In genomic region chr1:47437518-47438320, GRCh38 we compare ENCODE assay signal across 1 cellular context.
A peak's percentile ranks its signal among the peaks of the same experiment; 100 is the strongest.
TF ChIP-seq lines count a peak whose summit lies in the region.

Gene FOXD2 (plus strand): TSS chr1:47438044. CDS start chr1:47438136, 92 bp downstream.

TF ChIP-seq in K562, 482 proteins besides CTCF, POLR2A, EP300 and RAD21 (continued from another document and continues in another):
- peak; percentile 62 for TF ChIP-seq ZFX (CRISPR knock-in tag; IDR thresholded peaks at IDR 0.05)
- no peak for TF ChIP-seq CHD1 (IDR thresholded peaks at IDR 0.05; ENCODE audit: low read length)
- peak; percentile 60 for TF ChIP-seq BCOR (IDR thresholded peaks at IDR 0.05)
- no peak for TF ChIP-seq ZNF316 (IDR thresholded peaks at IDR 0.05)
- no peak for TF ChIP-seq ATF6 (CRISPR knock-in tag; IDR thresholded peaks at IDR 0.05)
- no peak for TF ChIP-seq STAT5B (CRISPR knock-in tag; IDR thresholded peaks at IDR 0.05)
- peak; percentile 47; the same call in 1 of the 2 replicates for TF ChIP-seq KLF16 (IDR thresholded peaks at IDR 0.05)
- no peak for TF ChIP-seq MTA1 (IDR thresholded peaks at IDR 0.05; ENCODE audit: borderline replicate concordance)
- no peak; the same call in 1 of the 2 replicates for TF ChIP-seq POLR2AphosphoS5 (IDR thresholded peaks at IDR 0.05; ENCODE audit: control insufficient read depth, insufficient read depth, low read depth, low read length)
- TF ChIP-seq E2F8 (IDR thresholded peaks at IDR 0.05; ENCODE audit: low read depth, partially characterized antibody) = peak; percentile 73
- TF ChIP-seq EGR1 (conservative IDR thresholded peaks at IDR 0.05) = peak; percentile 61
- TF ChIP-seq ETV1 (tag; conservative IDR thresholded peaks at IDR 0.05; ENCODE audit: low read depth) = peak; percentile 41
- peak; percentile 50 for TF ChIP-seq TBP (optimal IDR thresholded peaks at IDR 0.05; ENCODE audit: low read depth, low read length)
- no peak for TF ChIP-seq ZNF766 (CRISPR knock-in tag; conservative IDR thresholded peaks at IDR 0.05)
- no peak; the same call in 1 of the 2 replicates for TF ChIP-seq ETS1 (conservative IDR thresholded peaks at IDR 0.05; ENCODE audit: control insufficient read depth, low read depth, low read length)
- peak; percentile 74; the same call in 1 of the 2 replicates for TF ChIP-seq HMGXB4 (CRISPR knock-in tag; IDR thresholded peaks at IDR 0.05)
- peak in 1 of 2 experiments; percentile 15; a peak in 1 of 4 replicates for TF ChIP-seq SIN3A (IDR thresholded peaks at IDR 0.05; ENCODE audit: borderline replicate concordance in 2 of 2, control insufficient read depth in 1 of 2, low read depth in 2 of 2, low read length in 2 of 2)
- peak; percentile 63; the same call in 1 of the 2 replicates for TF ChIP-seq HDAC2 (IDR thresholded peaks at IDR 0.05)
- TF ChIP-seq ARID4B (CRISPR knock-in tag; IDR thresholded peaks at IDR 0.05) = peak; percentile 29; the same call in 1 of the 2 replicates
- no peak for TF ChIP-seq SOX6 (IDR thresholded peaks at IDR 0.05)
- TF ChIP-seq POLR2G (IDR thresholded peaks at IDR 0.05; ENCODE audit: low read depth, low read length) = peak; percentile 92
- TF ChIP-seq ZNF511 (CRISPR knock-in tag; IDR thresholded peaks at IDR 0.05) = peak; percentile 26; the same call in 1 of the 2 replicates
- no peak for TF ChIP-seq ZNF57 (CRISPR knock-in tag; IDR thresholded peaks at IDR 0.05)
- TF ChIP-seq KAT7 (CRISPR knock-in tag; IDR thresholded peaks at IDR 0.05; ENCODE audit: borderline replicate concordance) = peak; percentile 81
- TF ChIP-seq YY1 (IDR thresholded peaks at IDR 0.05; ENCODE audit: borderline replicate concordance in 1 of 3, control insufficient read depth in 1 of 3, extremely low read depth in 1 of 3, insufficient read depth in 3 of 3, insufficient read length in 1 of 3, insufficient replicate concordance in 2 of 3, low read depth in 1 of 3, low read length in 2 of 3) = peak in 2 of 3 experiments; percentile 42 to 52
- TF ChIP-seq ELF4 (CRISPR knock-in tag; IDR thresholded peaks at IDR 0.05) = 0 out of 2 replicates have a peak, but pooled peaks have one; percentile 30
- no peak for TF ChIP-seq ZNF253 (CRISPR knock-in tag; conservative IDR thresholded peaks at IDR 0.05)
- TF ChIP-seq NFXL1 (CRISPR knock-in tag; IDR thresholded peaks at IDR 0.05) = no peak
- TF ChIP-seq RCOR1 (IDR thresholded peaks at IDR 0.05; ENCODE audit: borderline replicate concordance in 1 of 2, low read depth in 2 of 2, low read length in 2 of 2) = 0 out of 4 replicates have a peak, but pooled peaks of 1 of the 2 experiments have one; percentile 19
- TF ChIP-seq BRF1 (IDR thresholded peaks at IDR 0.05; ENCODE audit: borderline replicate concordance, extremely low read depth, insufficient read length) = no peak
- TF ChIP-seq POLR2B (IDR thresholded peaks at IDR 0.05; ENCODE audit: low read depth, partially characterized antibody) = peak; percentile 63
- no peak for TF ChIP-seq ZNF785 (CRISPR knock-in tag; IDR thresholded peaks at IDR 0.05)
- peak; percentile 80 for TF ChIP-seq SMAD4 (CRISPR knock-in tag; conservative IDR thresholded peaks at IDR 0.05)
- TF ChIP-seq ZNF512 (tag; IDR thresholded peaks at IDR 0.05) = no peak
- no peak for TF ChIP-seq ZNF165 (CRISPR knock-in tag; IDR thresholded peaks at IDR 0.05; ENCODE audit: borderline replicate concordance)
- peak; percentile 91 for TF ChIP-seq SP1 (CRISPR knock-in tag; IDR thresholded peaks at IDR 0.05)
- peak; percentile 55 for TF ChIP-seq CCNT2 (IDR thresholded peaks at IDR 0.05; ENCODE audit: borderline replicate concordance, extremely low read depth, insufficient read length, low read depth, low read length)
- TF ChIP-seq ZBTB11 (CRISPR knock-in tag; IDR thresholded peaks at IDR 0.05) = peak in 1 of 3 experiments; percentile 71; a peak in 2 of 6 replicates
- TF ChIP-seq RBM25 (IDR thresholded peaks at IDR 0.05; ENCODE audit: low read depth, low read length, severe bottlenecking) = peak; percentile 78
- TF ChIP-seq NBN (IDR thresholded peaks at IDR 0.05; ENCODE audit: low read depth) = no peak
- TF ChIP-seq ZBTB17 (CRISPR knock-in tag; IDR thresholded peaks at IDR 0.05) = peak; percentile 16; the same call in 1 of the 2 replicates
- TF ChIP-seq E2F4 (CRISPR knock-in tag; IDR thresholded peaks at IDR 0.05; ENCODE audit: low read depth) = no peak
